ENCODE assay signal across 20 cellular contexts in genomic region chr3:127093312-127093711, GRCh38.
"Had no signal": no experiment of that assay in that cellular context is flagged by ENCODE, and none has a peak within 500 bp of the region (broad histone marks: within the 10 kb centered on the region; RNA-seq: fewer than 3 reads in every experiment).

No MANE protein-coding gene starts in this region.

- H3K4me3 ChIP-seq: colonic mucosa, dorsolateral prefrontal cortex, heart right ventricle, left lung, lower lobe of right lung, neural progenitor cell, sigmoid colon, skin epidermis, uterus had no signal

- H3K27me3 ChIP-seq: colonic mucosa, neural progenitor cell, sigmoid colon, uterus had no signal

- H3K9me3 Mint-ChIP-seq: natural killer cell treated with Interleukin-12 subunit alpha and Interleukin-12 subunit beta and Interleukin-15 and Interleukin-18, amount 100 ng/mL, for 72 hours; type B pancreatic cell had no signal

- H3K4me1 Mint-ChIP-seq: memory B cell had no signal

- H3K4me2 ChIP-seq: neural progenitor cell had no signal

- H3K9me3 ChIP-seq: colonic mucosa, left lung, lower lobe of right lung, sigmoid colon, uterus had no signal

- DNase-seq: cerebellar nuclear complex; colonic mucosa; effector CD8-positive, alpha-beta T cell; heart right ventricle; hypothalamus; lower lobe of right lung; midbrain; occipital lobe; sigmoid colon; stimulated activated CD4-positive, alpha-beta T cell treated with anti-CD3 and anti-CD28 coated beads, Interleukin-12 subunit alpha, Interleukin-12 subunit beta, amount 100 ng/mL, for 4 hours; stimulated activated naive CD4-positive, alpha-beta T cell treated with Interleukin-2 at 50 U/mL for 16 hours; uterus had no signal

- H3K9ac ChIP-seq: neural progenitor cell had no signal

- ATAC-seq: esophagus mucosa, heart right ventricle, left lung, lower lobe of right lung had no signal

- H3K27ac Mint-ChIP-seq: memory B cell; natural killer cell treated with Interleukin-12 subunit alpha and Interleukin-12 subunit beta and Interleukin-15 and Interleukin-18, amount 100 ng/mL, for 72 hours; neural progenitor cell; type B pancreatic cell had no signal

- H3K27ac ChIP-seq: colonic mucosa, dorsolateral prefrontal cortex, heart right ventricle, left lung, lower lobe of right lung, neural progenitor cell, sigmoid colon, skin epidermis, uterus had no signal

- H3K36me3 ChIP-seq: colonic mucosa, heart right ventricle, left lung, lower lobe of right lung, neural progenitor cell, sigmoid colon, uterus had no signal

- H3K36me3 Mint-ChIP-seq: memory B cell; natural killer cell treated with Interleukin-12 subunit alpha and Interleukin-12 subunit beta and Interleukin-15 and Interleukin-18, amount 100 ng/mL, for 72 hours; neural progenitor cell; type B pancreatic cell had no signal

- H3K4me3 Mint-ChIP-seq: memory B cell; natural killer cell treated with Interleukin-12 subunit alpha and Interleukin-12 subunit beta and Interleukin-15 and Interleukin-18, amount 100 ng/mL, for 72 hours; neural progenitor cell; type B pancreatic cell had no signal

- H3K4me1 ChIP-seq: colonic mucosa, left lung, lower lobe of right lung, sigmoid colon, uterus had no signal
